ENCODE assay signal across 2 cellular contexts in the genomic region with DNA sequence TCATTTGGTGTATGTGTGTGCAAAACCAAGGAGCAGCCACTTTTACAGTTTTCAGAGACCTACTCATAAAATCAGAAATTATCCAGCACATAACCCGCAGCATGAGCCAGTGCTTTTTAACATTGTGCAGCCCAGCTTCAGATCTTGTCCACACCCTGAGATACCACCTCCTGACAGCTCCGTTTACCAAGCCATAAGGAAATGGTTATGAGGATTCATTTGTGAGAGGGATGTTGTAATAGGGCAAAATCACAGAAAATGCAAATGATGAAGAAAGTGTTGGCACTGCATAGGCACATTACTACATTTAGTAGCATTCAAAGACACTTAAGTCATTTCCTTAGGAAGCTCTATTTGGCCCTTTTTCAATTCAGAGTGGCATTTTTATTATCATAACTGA.
TF ChIP-seq lines count a peak whose summit lies in the region.

No MANE protein-coding gene starts in this region.

TF ChIP-seq in IMR-90, 13 proteins besides CTCF, POLR2A, EP300 and RAD21:
- TF ChIP-seq RFX5 (IDR thresholded peaks at IDR 0.05; ENCODE audit: low read depth, low read length) (no peak), MAZ (IDR thresholded peaks at IDR 0.05; ENCODE audit: borderline replicate concordance, low read depth, low read length) (no peak), CEBPB (IDR thresholded peaks at IDR 0.05; ENCODE audit: low read depth, low read length) (peak; percentile 26; the same call in 1 of the 2 replicates)

TF ChIP-seq in H1, 55 proteins besides CTCF, POLR2A, EP300 and RAD21:
- TF ChIP-seq JUN (IDR thresholded peaks at IDR 0.05; ENCODE audit: low read depth, low read length) (no peak), CEBPB (IDR thresholded peaks at IDR 0.05; ENCODE audit: low read depth, low read length) (no peak), SIRT6 (IDR thresholded peaks at IDR 0.05; ENCODE audit: low read length) (no peak)
- TF ChIP-seq, protein P1, sequence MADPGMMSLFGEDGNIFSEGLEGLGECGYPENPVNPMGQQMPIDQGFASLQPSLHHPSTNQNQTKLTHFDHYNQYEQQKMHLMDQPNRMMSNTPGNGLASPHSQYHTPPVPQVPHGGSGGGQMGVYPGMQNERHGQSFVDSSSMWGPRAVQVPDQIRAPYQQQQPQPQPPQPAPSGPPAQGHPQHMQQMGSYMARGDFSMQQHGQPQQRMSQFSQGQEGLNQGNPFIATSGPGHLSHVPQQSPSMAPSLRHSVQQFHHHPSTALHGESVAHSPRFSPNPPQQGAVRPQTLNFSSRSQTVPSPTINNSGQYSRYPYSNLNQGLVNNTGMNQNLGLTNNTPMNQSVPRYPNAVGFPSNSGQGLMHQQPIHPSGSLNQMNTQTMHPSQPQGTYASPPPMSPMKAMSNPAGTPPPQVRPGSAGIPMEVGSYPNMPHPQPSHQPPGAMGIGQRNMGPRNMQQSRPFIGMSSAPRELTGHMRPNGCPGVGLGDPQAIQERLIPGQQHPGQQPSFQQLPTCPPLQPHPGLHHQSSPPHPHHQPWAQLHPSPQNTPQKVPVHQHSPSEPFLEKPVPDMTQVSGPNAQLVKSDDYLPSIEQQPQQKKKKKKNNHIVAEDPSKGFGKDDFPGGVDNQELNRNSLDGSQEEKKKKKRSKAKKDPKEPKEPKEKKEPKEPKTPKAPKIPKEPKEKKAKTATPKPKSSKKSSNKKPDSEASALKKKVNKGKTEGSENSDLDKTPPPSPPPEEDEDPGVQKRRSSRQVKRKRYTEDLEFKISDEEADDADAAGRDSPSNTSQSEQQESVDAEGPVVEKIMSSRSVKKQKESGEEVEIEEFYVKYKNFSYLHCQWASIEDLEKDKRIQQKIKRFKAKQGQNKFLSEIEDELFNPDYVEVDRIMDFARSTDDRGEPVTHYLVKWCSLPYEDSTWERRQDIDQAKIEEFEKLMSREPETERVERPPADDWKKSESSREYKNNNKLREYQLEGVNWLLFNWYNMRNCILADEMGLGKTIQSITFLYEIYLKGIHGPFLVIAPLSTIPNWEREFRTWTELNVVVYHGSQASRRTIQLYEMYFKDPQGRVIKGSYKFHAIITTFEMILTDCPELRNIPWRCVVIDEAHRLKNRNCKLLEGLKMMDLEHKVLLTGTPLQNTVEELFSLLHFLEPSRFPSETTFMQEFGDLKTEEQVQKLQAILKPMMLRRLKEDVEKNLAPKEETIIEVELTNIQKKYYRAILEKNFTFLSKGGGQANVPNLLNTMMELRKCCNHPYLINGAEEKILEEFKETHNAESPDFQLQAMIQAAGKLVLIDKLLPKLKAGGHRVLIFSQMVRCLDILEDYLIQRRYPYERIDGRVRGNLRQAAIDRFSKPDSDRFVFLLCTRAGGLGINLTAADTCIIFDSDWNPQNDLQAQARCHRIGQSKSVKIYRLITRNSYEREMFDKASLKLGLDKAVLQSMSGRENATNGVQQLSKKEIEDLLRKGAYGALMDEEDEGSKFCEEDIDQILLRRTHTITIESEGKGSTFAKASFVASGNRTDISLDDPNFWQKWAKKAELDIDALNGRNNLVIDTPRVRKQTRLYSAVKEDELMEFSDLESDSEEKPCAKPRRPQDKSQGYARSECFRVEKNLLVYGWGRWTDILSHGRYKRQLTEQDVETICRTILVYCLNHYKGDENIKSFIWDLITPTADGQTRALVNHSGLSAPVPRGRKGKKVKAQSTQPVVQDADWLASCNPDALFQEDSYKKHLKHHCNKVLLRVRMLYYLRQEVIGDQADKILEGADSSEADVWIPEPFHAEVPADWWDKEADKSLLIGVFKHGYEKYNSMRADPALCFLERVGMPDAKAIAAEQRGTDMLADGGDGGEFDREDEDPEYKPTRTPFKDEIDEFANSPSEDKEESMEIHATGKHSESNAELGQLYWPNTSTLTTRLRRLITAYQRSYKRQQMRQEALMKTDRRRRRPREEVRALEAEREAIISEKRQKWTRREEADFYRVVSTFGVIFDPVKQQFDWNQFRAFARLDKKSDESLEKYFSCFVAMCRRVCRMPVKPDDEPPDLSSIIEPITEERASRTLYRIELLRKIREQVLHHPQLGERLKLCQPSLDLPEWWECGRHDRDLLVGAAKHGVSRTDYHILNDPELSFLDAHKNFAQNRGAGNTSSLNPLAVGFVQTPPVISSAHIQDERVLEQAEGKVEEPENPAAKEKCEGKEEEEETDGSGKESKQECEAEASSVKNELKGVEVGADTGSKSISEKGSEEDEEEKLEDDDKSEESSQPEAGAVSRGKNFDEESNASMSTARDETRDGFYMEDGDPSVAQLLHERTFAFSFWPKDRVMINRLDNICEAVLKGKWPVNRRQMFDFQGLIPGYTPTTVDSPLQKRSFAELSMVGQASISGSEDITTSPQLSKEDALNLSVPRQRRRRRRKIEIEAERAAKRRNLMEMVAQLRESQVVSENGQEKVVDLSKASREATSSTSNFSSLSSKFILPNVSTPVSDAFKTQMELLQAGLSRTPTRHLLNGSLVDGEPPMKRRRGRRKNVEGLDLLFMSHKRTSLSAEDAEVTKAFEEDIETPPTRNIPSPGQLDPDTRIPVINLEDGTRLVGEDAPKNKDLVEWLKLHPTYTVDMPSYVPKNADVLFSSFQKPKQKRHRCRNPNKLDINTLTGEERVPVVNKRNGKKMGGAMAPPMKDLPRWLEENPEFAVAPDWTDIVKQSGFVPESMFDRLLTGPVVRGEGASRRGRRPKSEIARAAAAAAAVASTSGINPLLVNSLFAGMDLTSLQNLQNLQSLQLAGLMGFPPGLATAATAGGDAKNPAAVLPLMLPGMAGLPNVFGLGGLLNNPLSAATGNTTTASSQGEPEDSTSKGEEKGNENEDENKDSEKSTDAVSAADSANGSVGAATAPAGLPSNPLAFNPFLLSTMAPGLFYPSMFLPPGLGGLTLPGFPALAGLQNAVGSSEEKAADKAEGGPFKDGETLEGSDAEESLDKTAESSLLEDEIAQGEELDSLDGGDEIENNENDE (IDR thresholded peaks at IDR 0.05; ENCODE audit: insufficient replicate concordance, low read length): no peak
